8 cellular contexts compared by ENCODE assay signal in the genomic region with DNA sequence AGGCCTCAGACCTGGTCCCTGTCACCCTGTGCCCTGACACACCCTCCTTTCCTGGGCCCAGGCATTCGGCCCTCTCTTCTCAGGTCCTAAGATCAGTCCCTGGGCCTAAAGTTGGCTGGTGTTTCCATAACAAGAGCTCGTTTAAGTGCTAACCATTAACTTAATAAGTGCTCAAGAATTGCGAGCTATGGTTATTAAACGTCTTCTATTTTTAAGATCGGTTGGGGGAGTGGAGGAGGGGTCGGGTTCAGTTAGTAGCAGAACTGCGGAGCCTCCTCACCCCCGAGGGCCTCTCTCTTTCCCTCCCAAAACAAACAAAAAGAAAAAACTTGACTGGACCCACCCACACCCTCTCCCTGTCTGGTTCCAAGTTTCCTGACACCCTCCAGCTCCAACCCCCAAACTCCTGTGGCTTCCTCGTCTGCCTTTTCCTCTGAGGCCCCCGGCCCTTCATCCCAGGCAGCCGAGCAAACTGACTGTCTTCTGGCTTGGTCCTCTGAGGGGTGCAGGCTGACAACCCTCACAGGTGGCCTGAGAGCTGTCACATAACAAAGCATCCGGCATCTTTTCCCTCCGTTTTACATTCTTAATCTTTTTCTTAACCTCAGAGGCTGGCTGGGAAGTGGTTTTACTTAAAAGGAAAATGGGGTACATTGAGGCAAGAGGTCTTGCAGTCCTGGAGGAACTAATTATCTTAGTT. TPM values are rescaled to one million over a fixed set of nuclear protein-coding genes. Genes with fewer than 3 reads are reported as not detected.
A peak's percentile ranks its signal among the peaks of the same experiment; 100 is the strongest.
DNase-seq lines count a peak whose midpoint lies in the region; ATAC-seq and TF ChIP-seq lines count a peak whose summit lies in the region.

No MANE protein-coding gene starts in this region.

- H3K4me1 Mint-ChIP-seq in activated CD8-positive, alpha-beta memory T cell treated with anti-CD3 and anti-CD28 coated beads, Interleukin-2, amount 10 ng/mL, durations not matched to agents 7 days and 5 days: peaks cover 39% of the 10 kb centered on the region

- H3K27me3 Mint-ChIP-seq in activated CD8-positive, alpha-beta memory T cell treated with anti-CD3 and anti-CD28 coated beads, Interleukin-2, amount 10 ng/mL, durations not matched to agents 7 days and 5 days: no peaks in the 10 kb centered on the region

- no peak for ATAC-seq in activated CD8-positive, alpha-beta memory T cell treated with anti-CD3 and anti-CD28 coated beads, Interleukin-2, amount 10 ng/mL, durations not matched to agents 7 days and 5 days
- ATAC-seq in activated naive CD4-positive, alpha-beta T cell treated with anti-CD3 and anti-CD28 coated beads, Interleukin-2, amount 50 U/mL, for 72 hours: no peak
- no peak for ATAC-seq in sciatic nerve

- no peak for DNase-seq in activated CD8-positive, alpha-beta memory T cell treated with anti-CD3 and anti-CD28 coated beads, Interleukin-2, amount 10 ng/mL, durations not matched to agents 7 days and 5 days
- no peak for DNase-seq in activated CD8-positive, alpha-beta memory T cell treated with anti-CD3 and anti-CD28 coated beads, Interleukin-2, amount 50 U/mL, for 4 hours
- DNase-seq in activated naive CD4-positive, alpha-beta T cell treated with anti-CD3 and anti-CD28 coated beads, Interleukin-2, amount 50 U/mL, for 72 hours (ENCODE audit: low spot score in 2 of 2): no peak
- DNase-seq in kidney epithelial cell (ENCODE audit: low read depth): no peak
- peak in 1 of 2 donors; percentile 8 for DNase-seq in thyroid gland
- no peak for DNase-seq in sciatic nerve (ENCODE audit: low spot score)
- DNase-seq in SHP77 treated with DMSO at 0.1 percent for 48 hours (lab: John Stamatoyannopoulos, UW): no peak
- no peak for DNase-seq in NOMO-1 treated with DMSO at 0.1 percent for 48 hours (lab: John Stamatoyannopoulos, UW; ENCODE audit: unreplicated experiment)

- H3K9me3 ChIP-seq in thyroid gland: no peaks in the 10 kb centered on the region

- H3K4me3 Mint-ChIP-seq in activated CD8-positive, alpha-beta memory T cell treated with anti-CD3 and anti-CD28 coated beads, Interleukin-2, amount 10 ng/mL, durations not matched to agents 7 days and 5 days: peak overlapping the region; percentile 82

- peak overlapping the region; percentile 89 for H3K4me3 ChIP-seq in kidney epithelial cell (ENCODE audit: low read depth, low read length)
- H3K4me3 ChIP-seq in thyroid gland (replicated peaks in 1 of 3): peak overlapping the region; percentile 90 to 95 (median 94)

- H3K27ac Mint-ChIP-seq in activated CD8-positive, alpha-beta memory T cell treated with anti-CD3 and anti-CD28 coated beads, Interleukin-2, amount 10 ng/mL, durations not matched to agents 7 days and 5 days: peak overlapping the region; percentile 85
- peak overlapping the region; percentile 93 to 99 for H3K27ac Mint-ChIP-seq in activated naive CD4-positive, alpha-beta T cell treated with anti-CD3 and anti-CD28 coated beads, Interleukin-2, amount 50 U/mL, for 72 hours

- H3K27me3 ChIP-seq in kidney epithelial cell (ENCODE audit: control insufficient read depth, insufficient read depth, low read length): no peaks in the 10 kb centered on the region
- H3K27me3 ChIP-seq in thyroid gland: no peaks in the 10 kb centered on the region

- peak overlapping the region in 2 of 3 donors; percentile 97 to 100 for H3K27ac ChIP-seq in thyroid gland

- CTCF ChIA-PET in activated CD8-positive, alpha-beta memory T cell treated with anti-CD3 and anti-CD28 coated beads, Interleukin-2, amount 10 ng/mL, durations not matched to agents 7 days and 5 days (lab: Charles Lee): interaction anchor here (0.8 to 3.5 kb wide), 8 partner anchors 9 to 418 kb away, joined by 3 to 20 read pairs (median 5); no protein-coding TSS in a partner anchor

- WGBS in thyroid gland, 2 donors: 2 to 3% methylated on average over 13 of the region's 13 CpGs

- intact Hi-C loops in thyroid gland (cut with DNase I) (loop anchor here (10.0 kb wide), 1 partner anchor 139 kb away; no protein-coding TSS in a partner anchor), sciatic nerve (cut with DNase I) (no loop called here)

- no peaks in the 10 kb centered on the region for H3K36me3 ChIP-seq in kidney epithelial cell (ENCODE audit: control insufficient read depth, insufficient read depth, low read length)
- H3K36me3 ChIP-seq in thyroid gland: no peaks in the 10 kb centered on the region

- H3K4me1 ChIP-seq in thyroid gland: peaks cover 30 to 41% of the 10 kb centered on the region in 2 donors

- peaks cover 15% of the 10 kb centered on the region for H3K36me3 Mint-ChIP-seq in activated CD8-positive, alpha-beta memory T cell treated with anti-CD3 and anti-CD28 coated beads, Interleukin-2, amount 10 ng/mL, durations not matched to agents 7 days and 5 days
- H3K36me3 Mint-ChIP-seq in activated naive CD4-positive, alpha-beta T cell treated with anti-CD3 and anti-CD28 coated beads, Interleukin-2, amount 50 U/mL, for 72 hours: peaks cover 28 to 39% of the 10 kb centered on the region in 2 donors

- TF ChIP-seq POLR2A in thyroid gland (IDR thresholded peaks at IDR 0.05): no peak

- TF ChIP-seq CTCF in kidney epithelial cell (IDR thresholded peaks at IDR 0.05; ENCODE audit: insufficient read depth, low read length, poor library complexity, severe bottlenecking): no peak
- TF ChIP-seq CTCF in thyroid gland (IDR thresholded peaks at IDR 0.05): no peak

- H3K9me3 Mint-ChIP-seq in activated CD8-positive, alpha-beta memory T cell treated with anti-CD3 and anti-CD28 coated beads, Interleukin-2, amount 10 ng/mL, durations not matched to agents 7 days and 5 days (ENCODE audit: low read depth): no peaks in the 10 kb centered on the region
- H3K9me3 Mint-ChIP-seq in activated naive CD4-positive, alpha-beta T cell treated with anti-CD3 and anti-CD28 coated beads, Interleukin-2, amount 50 U/mL, for 72 hours: no peaks in the 10 kb centered on the region

RNA-seq across cellular contexts. Expression of a gene that starts 2.0 kb away (rescaled TPM):
- total RNA-seq in activated CD8-positive, alpha-beta memory T cell treated with anti-CD3 and anti-CD28 coated beads, Interleukin-2, amount 10 ng/mL, durations not matched to agents 7 days and 5 days: 10 to 100 TPM; 17.5 to 18.2 TPM
- 10 to 100 TPM; 23.5 to 23.8 TPM for total RNA-seq in activated naive CD4-positive, alpha-beta T cell treated with anti-CD3 and anti-CD28 coated beads, Interleukin-2, amount 50 U/mL, for 72 hours
- total RNA-seq in kidney epithelial cell: 18.0 and 19.4 TPM in 2 replicates
- 10 to 100 TPM; 15.6 to 20.3 (median 17.9) TPM for total RNA-seq in thyroid gland
- total RNA-seq in sciatic nerve: 10.2 TPM
